In genomic region chr6:2958331-2958711, GRCh38 we compare ENCODE assay signal across 12 cellular contexts. TPM values are rescaled to one million over a fixed set of nuclear protein-coding genes. Genes with fewer than 3 reads are reported as not detected.
DNase-seq lines count a peak whose midpoint lies in the region; ATAC-seq and TF ChIP-seq lines count a peak whose summit lies in the region.
"Had no signal": no experiment of that assay in that cellular context is flagged by ENCODE, and none has a peak within 500 bp of the region (broad histone marks: within the 10 kb centered on the region; RNA-seq: fewer than 3 reads in every experiment).

No MANE protein-coding gene starts in this region.

- TF ChIP-seq POLR2A in breast epithelium (IDR thresholded peaks at IDR 0.05): no peak

- BruUV-seq in MCF 10A (replicated peaks; lab: Mats Ljungman, UMichigan): no TSS peak

- ATAC-seq in psoas muscle (peak in 2 of 4 donors; percentile 17 to 21), HG02623 (IDR thresholded peaks at IDR 0.05; ENCODE audit: unreplicated experiment) (no peak)
- ATAC-seq: Panc1 had no signal

- H3K27ac Mint-ChIP-seq in MCF 10A (ENCODE audit: low read depth, unreplicated experiment) (no peak overlapping the region), nephron progenitor cell (no peak overlapping the region)
- H3K27ac Mint-ChIP-seq: activated CD4-positive, alpha-beta T cell treated with anti-CD3 and anti-CD28 coated beads, Interleukin-2, amount 10 ng/mL, durations not matched to agents 7 days and 5 days; activated naive CD4-positive, alpha-beta T cell treated with anti-CD3 and anti-CD28 coated beads, Interleukin-2, amount 50 U/mL, for 24 hours had no signal

- TF ChIP-seq CTCF in breast epithelium (IDR thresholded peaks at IDR 0.05): no peak
- no peak for TF ChIP-seq CTCF in MCF 10A (IDR thresholded peaks at IDR 0.05; ENCODE audit: unreplicated experiment)
- TF ChIP-seq CTCF in psoas muscle (IDR thresholded peaks at IDR 0.05): no peak
- TF ChIP-seq CTCF in nephron progenitor cell (IDR thresholded peaks at IDR 0.05): no peak

- H3K9me3 Mint-ChIP-seq in MCF 10A (ENCODE audit: unreplicated experiment) (no peaks in the 10 kb centered on the region), nephron progenitor cell (no peaks in the 10 kb centered on the region)
- H3K9me3 Mint-ChIP-seq: activated CD4-positive, alpha-beta T cell treated with anti-CD3 and anti-CD28 coated beads, Interleukin-2, amount 10 ng/mL, durations not matched to agents 7 days and 5 days; activated naive CD4-positive, alpha-beta T cell treated with anti-CD3 and anti-CD28 coated beads, Interleukin-2, amount 50 U/mL, for 24 hours had no signal

- POLR2A ChIA-PET in MCF 10A (lab: Yijun Ruan, JAX): no interaction called here

- CTCF ChIA-PET in MCF 10A (lab: Yijun Ruan, JAX): no interaction called here

- H3K4me1 ChIP-seq in breast epithelium (peaks cover 2 to 15% of the 10 kb centered on the region in 2 donors), psoas muscle (peaks cover 45% of the 10 kb centered on the region)

- H3K36me3 Mint-ChIP-seq in MCF 10A (ENCODE audit: insufficient read depth, unreplicated experiment) (peaks cover 20% of the 10 kb centered on the region), nephron progenitor cell (ENCODE audit: low read depth) (no peaks in the 10 kb centered on the region)
- H3K36me3 Mint-ChIP-seq: activated naive CD4-positive, alpha-beta T cell treated with anti-CD3 and anti-CD28 coated beads, Interleukin-2, amount 50 U/mL, for 24 hours had no signal

- DNase-seq in breast epithelium (ENCODE audit: low spot score in 2 of 2) (no peak), MCF 10A (ENCODE audit: unreplicated experiment) (no peak), cardiac septum (ENCODE audit: low spot score) (peak; percentile 87), psoas muscle (peak; percentile 35 to 70), NCI-H2081 (lab: John Stamatoyannopoulos, UW) (no peak), nephron progenitor cell (no peak)
- DNase-seq in stimulated activated CD4-positive, alpha-beta T cell treated with anti-CD3 and anti-CD28 coated beads, Interleukin-4, amount 100 ng/mL, for 4 hours: no peak
- DNase-seq: activated CD4-positive, alpha-beta T cell treated with anti-CD3 and anti-CD28 coated beads, Interleukin-2, amount 10 ng/mL, durations not matched to agents 7 days and 5 days; NCI-H1436 had no signal

- H3K9me3 ChIP-seq in breast epithelium (no peaks in the 10 kb centered on the region), psoas muscle (no peaks in the 10 kb centered on the region)

- H3K36me3 ChIP-seq in breast epithelium (no peaks in the 10 kb centered on the region), psoas muscle (ENCODE audit: insufficient read depth in 1 of 2, low read depth in 1 of 2) (peaks cover 0 to 29% of the 10 kb centered on the region in 2 donors)

- 42 to 60% (median 43%) methylated on average over 18 of the region's 18 CpGs for WGBS in psoas muscle, 3 donors

- H3K27me3 Mint-ChIP-seq in MCF 10A (ENCODE audit: insufficient read depth, unreplicated experiment): no peaks in the 10 kb centered on the region
- H3K27me3 Mint-ChIP-seq in nephron progenitor cell (ENCODE audit: low read depth, poor library complexity): peaks cover 20% of the 10 kb centered on the region
- H3K27me3 Mint-ChIP-seq: activated CD4-positive, alpha-beta T cell treated with anti-CD3 and anti-CD28 coated beads, Interleukin-2, amount 10 ng/mL, durations not matched to agents 7 days and 5 days; activated naive CD4-positive, alpha-beta T cell treated with anti-CD3 and anti-CD28 coated beads, Interleukin-2, amount 50 U/mL, for 24 hours had no signal

- intact Hi-C loops in breast epithelium (cut with DNase I; ENCODE audit: low total_unique reads): no loop called here
- intact Hi-C loops in MCF 10A (cut with micrococcal nuclease): no loop called here
- intact Hi-C loops in cardiac septum (cut with DNase I): no loop called here
- intact Hi-C loops in psoas muscle (cut with DNase I): no loop called here

- peak overlapping the region; percentile 51 to 56 for H3K27ac ChIP-seq in breast epithelium
- H3K27ac ChIP-seq in psoas muscle: peak overlapping the region; percentile 51

- no peak overlapping the region for H3K4me3 ChIP-seq in breast epithelium
- H3K4me3 ChIP-seq in psoas muscle: no peak overlapping the region

- H3K4me1 Mint-ChIP-seq in MCF 10A (ENCODE audit: insufficient read depth, unreplicated experiment) (no peaks in the 10 kb centered on the region), nephron progenitor cell (peaks cover 36% of the 10 kb centered on the region)

- H3K27me3 ChIP-seq in breast epithelium (no peaks in the 10 kb centered on the region), psoas muscle (ENCODE audit: insufficient read depth in 3 of 3, low read length in 2 of 3) (no peaks in the 10 kb centered on the region)

- H3K4me3 Mint-ChIP-seq in MCF 10A (ENCODE audit: unreplicated experiment) (no peak overlapping the region), nephron progenitor cell (no peak overlapping the region)
- H3K4me3 Mint-ChIP-seq: activated CD4-positive, alpha-beta T cell treated with anti-CD3 and anti-CD28 coated beads, Interleukin-2, amount 10 ng/mL, durations not matched to agents 7 days and 5 days; activated naive CD4-positive, alpha-beta T cell treated with anti-CD3 and anti-CD28 coated beads, Interleukin-2, amount 50 U/mL, for 24 hours had no signal

RNA-seq across cellular contexts. Expression of gene SERPINB6, which starts 13.0 kb away (rescaled TPM):
- total RNA-seq in breast epithelium (100 to 1,000 TPM; 100 to 146 (median 137) TPM), MCF 10A (2022) (68.5 and 75.6 TPM in 2 replicates), cardiac septum (171 TPM), psoas muscle (100 to 1,000 TPM in 3 of 4 donors, 10 to 100 TPM in 1; 92.3 to 205 (median 141) TPM)
- polyA plus RNA-seq in psoas muscle: 100 to 1,000 TPM; 161 to 239 (median 174) TPM

RNA-seq across cellular contexts. Expression of gene NQO2, which starts 41.4 kb away (rescaled TPM):
- total RNA-seq in breast epithelium (10 to 100 TPM; 23.6 to 64.6 (median 24.9) TPM), MCF 10A (2022) (18.6 and 20.0 TPM in 2 replicates), cardiac septum (37.9 TPM), psoas muscle (100 to 1,000 TPM in 2 of 4 donors, 10 to 100 TPM in 2; 42.8 to 129 (median 101) TPM)
- polyA plus RNA-seq in psoas muscle: 100 to 1,000 TPM in 2 of 3 donors, 10 to 100 TPM in 1; 80.1 to 201 (median 159) TPM

RNA-seq across cellular contexts. Expression of gene SERPINB9, which starts 55.2 kb away (rescaled TPM):
- total RNA-seq in breast epithelium (10 to 100 TPM in 2 of 3 donors, 1 to 10 TPM in 1; 8.0 to 12.8 (median 10.8) TPM), MCF 10A (2022) (not detected in 2 replicates), cardiac septum (5.3 TPM), psoas muscle (1 to 10 TPM; 1.9 to 3.1 (median 2.2) TPM)
- 1 to 10 TPM in 2 of 3 donors, under 1 TPM in 1; 0.74 to 1.1 (median 1.0) TPM for polyA plus RNA-seq in psoas muscle

Comparison
In these comparisons a context has a peak if more than half of its experiments do, and no peak if none do; other contexts are left out.
1. DNase-seq: peak in cardiac septum (single experiment) and psoas muscle (2 of 2); none in breast epithelium (0 of 2), MCF 10A (single experiment), NCI-H2081 (0 of 2), stimulated activated CD4-positive, alpha-beta T cell treated with anti-CD3 and anti-CD28 coated beads, Interleukin-4, amount 100 ng/mL, for 4 hours (0 of 2) and nephron progenitor cell (single experiment).